Comparison of ENCODE assay signal across 1 cellular context in genomic region chr14:61536661-61537566, GRCh38.
TF ChIP-seq lines count a peak whose summit lies in the region.

No MANE protein-coding gene starts in this region.

TF ChIP-seq in HepG2, 621 proteins besides CTCF, POLR2A, EP300 and RAD21 (continued from another document and continues in another):
- TF ChIP-seq ZBTB25 (CRISPR knock-in tag; IDR thresholded peaks at IDR 0.05) (no peak), WIZ (CRISPR knock-in tag; IDR thresholded peaks at IDR 0.05) (no peak), SALL1 (CRISPR knock-in tag; IDR thresholded peaks at IDR 0.05) (0 out of 2 replicates have a peak, but pooled peaks have one; percentile 39), ZNF510 (CRISPR knock-in tag; IDR thresholded peaks at IDR 0.05; ENCODE audit: low read depth) (no peak), POLR2AphosphoS2 (IDR thresholded peaks at IDR 0.05; ENCODE audit: low read depth, low read length) (no peak), TFE3 (CRISPR knock-in tag; IDR thresholded peaks at IDR 0.05) (no peak), THRA (CRISPR knock-in tag; IDR thresholded peaks at IDR 0.05; ENCODE audit: borderline replicate concordance) (peak; percentile 88; the same call in 1 of the 2 replicates), NR2F1 (CRISPR knock-in tag; IDR thresholded peaks at IDR 0.05) (0 out of 4 replicates have a peak, but pooled peaks of 1 of the 2 experiments have one; percentile 49), MED8 (CRISPR knock-in tag; IDR thresholded peaks at IDR 0.05; ENCODE audit: insufficient replicate concordance) (peak; percentile 19), SNAI1 (CRISPR knock-in tag; IDR thresholded peaks at IDR 0.05; ENCODE audit: borderline replicate concordance) (0 out of 2 replicates have a peak, but pooled peaks have one; percentile 60), ZNF207 (IDR thresholded peaks at IDR 0.05; ENCODE audit: borderline replicate concordance) (no peak), SAP130 (CRISPR knock-in tag; IDR thresholded peaks at IDR 0.05; ENCODE audit: low read depth) (peak; percentile 31; the same call in 1 of the 2 replicates), TAF15 (IDR thresholded peaks at IDR 0.05; ENCODE audit: low read depth, low read length, poor library complexity, severe bottlenecking) (no peak), ZNF362 (CRISPR knock-in tag; IDR thresholded peaks at IDR 0.05; ENCODE audit: borderline replicate concordance) (no peak), FOXA3 (CRISPR knock-in tag; IDR thresholded peaks at IDR 0.05) (peak; percentile 62), DNMT3B (CRISPR knock-in tag; conservative IDR thresholded peaks at IDR 0.05) (no peak), ZNF768 (CRISPR knock-in tag; IDR thresholded peaks at IDR 0.05) (no peak), MTA1 (CRISPR knock-in tag; IDR thresholded peaks at IDR 0.05; ENCODE audit: borderline replicate concordance) (no peak), ZNF574 (CRISPR knock-in tag; IDR thresholded peaks at IDR 0.05) (peak; percentile 45; the same call in 1 of the 2 replicates), KLF6 (CRISPR knock-in tag; IDR thresholded peaks at IDR 0.05) (no peak; the same call in 1 of the 2 replicates), ZNF704 (CRISPR knock-in tag; IDR thresholded peaks at IDR 0.05; ENCODE audit: borderline replicate concordance) (no peak), ATF5 (CRISPR knock-in tag; IDR thresholded peaks at IDR 0.05; ENCODE audit: low read depth) (no peak), HDAC2 (CRISPR knock-in tag; IDR thresholded peaks at IDR 0.05) (peak; percentile 47; the same call in 1 of the 2 replicates), ZNF598 (CRISPR knock-in tag; IDR thresholded peaks at IDR 0.05; ENCODE audit: borderline replicate concordance) (no peak), ZNF354B (CRISPR knock-in tag; IDR thresholded peaks at IDR 0.05) (no peak), HNRNPL (IDR thresholded peaks at IDR 0.05; ENCODE audit: low read depth, low read length) (no peak), PPARG (CRISPR knock-in tag; conservative IDR thresholded peaks at IDR 0.05) (no peak), DMAP1 (CRISPR knock-in tag; IDR thresholded peaks at IDR 0.05) (no peak), ZNF577 (CRISPR knock-in tag; IDR thresholded peaks at IDR 0.05; ENCODE audit: borderline replicate concordance, low read depth) (no peak), ZNF10 (CRISPR knock-in tag; IDR thresholded peaks at IDR 0.05; ENCODE audit: borderline replicate concordance, low read depth) (no peak), HDAC1 (CRISPR knock-in tag; IDR thresholded peaks at IDR 0.05) (no peak; the same call in 1 of the 2 replicates), HOXA5 (CRISPR knock-in tag; IDR thresholded peaks at IDR 0.05) (peak; percentile 31; the same call in 1 of the 2 replicates), SRF (IDR thresholded peaks at IDR 0.05; ENCODE audit: low read depth, low read length) (no peak), HES4 (CRISPR knock-in tag; IDR thresholded peaks at IDR 0.05; ENCODE audit: borderline replicate concordance) (no peak), ZNF282 (IDR thresholded peaks at IDR 0.05; ENCODE audit: partially characterized antibody) (no peak), EHMT2 (IDR thresholded peaks at IDR 0.05; ENCODE audit: borderline replicate concordance, low read depth, low read length) (peak; percentile 10; the same call in 1 of the 2 replicates), ZHX1 (CRISPR knock-in tag; IDR thresholded peaks at IDR 0.05; ENCODE audit: low read depth) (no peak), ZNF841 (CRISPR knock-in tag; IDR thresholded peaks at IDR 0.05; ENCODE audit: borderline replicate concordance) (no peak), TBX2 (CRISPR knock-in tag; IDR thresholded peaks at IDR 0.05; ENCODE audit: borderline replicate concordance) (no peak), FOXJ3 (CRISPR knock-in tag; IDR thresholded peaks at IDR 0.05; ENCODE audit: borderline replicate concordance) (no peak), ZMYM4 (CRISPR knock-in tag; IDR thresholded peaks at IDR 0.05) (peak; percentile 2; the same call in 1 of the 2 replicates), KLF16 (CRISPR knock-in tag; IDR thresholded peaks at IDR 0.05) (no peak; a peak in 1 of 4 replicates), CEBPG (CRISPR knock-in tag; IDR thresholded peaks at IDR 0.05) (peak; percentile 15; the same call in 1 of the 2 replicates), NFATC3 (CRISPR knock-in tag; IDR thresholded peaks at IDR 0.05) (no peak), TEAD3 (CRISPR knock-in tag; optimal IDR thresholded peaks at IDR 0.05; ENCODE audit: borderline replicate concordance) (peak; percentile 43), KDM5B (CRISPR knock-in tag; IDR thresholded peaks at IDR 0.05; ENCODE audit: borderline replicate concordance) (no peak), ZNF605 (CRISPR knock-in tag; IDR thresholded peaks at IDR 0.05) (peak; percentile 51; the same call in 1 of the 2 replicates), CREM (IDR thresholded peaks at IDR 0.05) (peak; percentile 52; the same call in 1 of the 2 replicates), CREM (CRISPR knock-in tag; IDR thresholded peaks at IDR 0.05) (no peak), PCBP1 (IDR thresholded peaks at IDR 0.05; ENCODE audit: borderline replicate concordance, low read depth, low read length) (no peak), CHD2 (IDR thresholded peaks at IDR 0.05; ENCODE audit: low read depth, low read length) (no peak), PRDM15 (CRISPR knock-in tag; IDR thresholded peaks at IDR 0.05) (no peak)
